Comparison of ENCODE assay signal across 8 cellular contexts in genomic region chr22:37659066-37659896, GRCh38. TPM values are rescaled to one million over a fixed set of nuclear protein-coding genes. Genes with fewer than 3 reads are reported as not detected.
DNase-seq lines count a peak whose midpoint lies in the region; ATAC-seq and TF ChIP-seq lines count a peak whose summit lies in the region.

No MANE protein-coding gene starts in this region.

- no peak for TF ChIP-seq POLR2A in gastrocnemius medialis (IDR thresholded peaks at IDR 0.05)

- peaks cover 6% of the 10 kb centered on the region for H3K36me3 Mint-ChIP-seq in activated CD4-positive, alpha-beta memory T cell treated with anti-CD3 and anti-CD28 coated beads for 36 hours

- ATAC-seq in heart right ventricle (no peak), left cardiac atrium (no peak), HG03045 (IDR thresholded peaks at IDR 0.05; ENCODE audit: unreplicated experiment) (peak; percentile 6), gastrocnemius medialis (peak in 1 of 2 donors; percentile 3)

- H3K27ac ChIP-seq in heart right ventricle = peak overlapping the region in 8 of 10 donors; percentile 56 to 88 (median 69)
- H3K27ac ChIP-seq in gastrocnemius medialis = peak overlapping the region; percentile 74 to 81 (median 76)

- H3K4me3 ChIP-seq in heart right ventricle (peak overlapping the region; percentile 53 to 71 (median 60)), gastrocnemius medialis (peak overlapping the region; percentile 57 to 65 (median 60))

- peak overlapping the region; percentile 87 for H3K4me3 Mint-ChIP-seq in activated CD4-positive, alpha-beta memory T cell treated with anti-CD3 and anti-CD28 coated beads for 36 hours

- H3K27ac Mint-ChIP-seq in activated CD4-positive, alpha-beta memory T cell treated with anti-CD3 and anti-CD28 coated beads for 36 hours = no peak overlapping the region

- CTCF ChIA-PET in activated CD4-positive, alpha-beta memory T cell treated with anti-CD3 and anti-CD28 coated beads for 36 hours (lab: Charles Lee) = interaction anchor here (1.2 to 14.0 kb wide), 6 partner anchors 17 to 51 kb away, joined by 3 to 184 read pairs (median 22); partner anchors contain the start of genes GGA1, LGALS1 and NOL12

- intact Hi-C loops in heart right ventricle (cut with DNase I) (loop anchor here in 3 of 10 donors (2.0 kb wide), 2 partner anchors 16 to 18 kb away; partner anchors contain the start of gene LGALS1 (in 2 of the 3)), left cardiac atrium (cut with DNase I) (no loop called here), gastrocnemius medialis (cut with DNase I; ENCODE audit: low total_unique reads) (loop anchor here (5.0 kb wide), 1 partner anchor 88 kb away; no protein-coding TSS in a partner anchor)
- intact Hi-C loops in activated CD4-positive, alpha-beta memory T cell treated with anti-CD3 and anti-CD28 coated beads for 36 hours (cut with micrococcal nuclease) = loop anchor here (2.0 kb wide), 1 partner anchor 16 kb away; no protein-coding TSS in a partner anchor

- H3K4me1 Mint-ChIP-seq in activated CD4-positive, alpha-beta memory T cell treated with anti-CD3 and anti-CD28 coated beads for 36 hours (ENCODE audit: low read depth) = peaks cover 31% of the 10 kb centered on the region

- H3K4me1 ChIP-seq in heart right ventricle (peaks cover 8 to 60% (median 44%) of the 10 kb centered on the region in 9 donors), gastrocnemius medialis (peaks cover 35 to 42% of the 10 kb centered on the region in 2 donors)

- H3K27me3 Mint-ChIP-seq in activated CD4-positive, alpha-beta memory T cell treated with anti-CD3 and anti-CD28 coated beads for 36 hours = no peaks in the 10 kb centered on the region

- TF ChIP-seq CTCF in heart right ventricle (IDR thresholded peaks at IDR 0.05) = no peak
- TF ChIP-seq CTCF in gastrocnemius medialis (IDR thresholded peaks at IDR 0.05 in 4 of 5, conservative IDR thresholded peaks at IDR 0.05 in 1 of 5) = no peak

- H3K27me3 ChIP-seq in heart right ventricle = no peaks in the 10 kb centered on the region
- no peaks in the 10 kb centered on the region for H3K27me3 ChIP-seq in gastrocnemius medialis

- peaks cover 0 to 7% (median 0%) of the 10 kb centered on the region in 9 donors for H3K36me3 ChIP-seq in heart right ventricle
- no peaks in the 10 kb centered on the region for H3K36me3 ChIP-seq in gastrocnemius medialis

- in situ Hi-C loops in gastrocnemius medialis (cut with MboI; ENCODE audit: low sequenced_read_pairs in 4 of 4) = no loop called here

- H3K9me3 ChIP-seq in heart right ventricle (no peaks in the 10 kb centered on the region), gastrocnemius medialis (no peaks in the 10 kb centered on the region)

- no peaks in the 10 kb centered on the region for H3K9me3 Mint-ChIP-seq in activated CD4-positive, alpha-beta memory T cell treated with anti-CD3 and anti-CD28 coated beads for 36 hours

- POLR2A ChIA-PET in activated CD4-positive, alpha-beta memory T cell treated with anti-CD3 and anti-CD28 coated beads for 36 hours (lab: Charles Lee) = interaction anchor here (0.6 to 4.5 kb wide), 9 partner anchors 12 to 97 kb away, joined by 3 to 30 read pairs (median 5); partner anchors contain the start of gene LGALS1

- DNase-seq in heart right ventricle (no peak), left cardiac atrium (no peak), germinal center (ENCODE audit: low spot score) (peak; percentile 71), gastrocnemius medialis (no peak), 8988T (no peak), ecto neural progenitor cell (ENCODE audit: low spot score) (no peak)
- peak; percentile 27 for DNase-seq in activated CD4-positive, alpha-beta memory T cell treated with anti-CD3 and anti-CD28 coated beads for 36 hours

- 4% methylated on average over 59 to 68 of the region's 68 CpGs for WGBS in heart right ventricle, 2 donors

RNA-seq across cellular contexts. Expression of gene PDXP, which starts 0.8 kb away (rescaled TPM):
- total RNA-seq in heart right ventricle (10 to 100 TPM; 16.6 to 29.9 (median 21.2) TPM), left cardiac atrium (10 to 100 TPM; 17.3 to 17.5 TPM), gastrocnemius medialis (10 to 100 TPM; 10.3 to 28.7 (median 16.6) TPM)
- 10 to 100 TPM in 1 of 2 donors, 1 to 10 TPM in 1; 5.3 to 26.9 TPM for polyA plus RNA-seq in heart right ventricle
- total RNA-seq in activated CD4-positive, alpha-beta memory T cell treated with anti-CD3 and anti-CD28 coated beads for 36 hours = 10 to 100 TPM; 21.9 to 22.9 TPM

RNA-seq across cellular contexts. Expression of gene LGALS1, which starts 16.2 kb away (rescaled TPM):
- 1,000 to 10,000 TPM in 2 of 10 donors, 100 to 1,000 TPM in 8; 651 to 1,550 (median 786) TPM for total RNA-seq in heart right ventricle
- polyA plus RNA-seq in heart right ventricle = 1,000 to 10,000 TPM; 1,777 to 4,200 TPM
- 100 to 1,000 TPM; 599 to 917 TPM for total RNA-seq in left cardiac atrium
- total RNA-seq in activated CD4-positive, alpha-beta memory T cell treated with anti-CD3 and anti-CD28 coated beads for 36 hours = 100 to 1,000 TPM; 816 to 833 TPM
- 1,000 to 10,000 TPM in 3 of 4 donors, 100 to 1,000 TPM in 1; 561 to 1,888 (median 1,101) TPM for total RNA-seq in gastrocnemius medialis

RNA-seq across cellular contexts. Expression of gene SH3BP1, which starts 19.8 kb away (rescaled TPM):
- total RNA-seq in heart right ventricle (1 to 10 TPM in 8 of 10 donors, under 1 TPM in 2; 0.50 to 9.3 (median 2.7) TPM), left cardiac atrium (1 to 10 TPM; 4.9 to 5.1 TPM), gastrocnemius medialis (1 to 10 TPM in 3 of 4 donors, not detected in 1; 1.1 to 1.8 (median 1.6) TPM)
- polyA plus RNA-seq in heart right ventricle = 1 to 10 TPM; 1.4 to 1.5 TPM
- 100 to 1,000 TPM in 1 of 2 experiments, 10 to 100 TPM in 1; 97.6 to 102 TPM for total RNA-seq in activated CD4-positive, alpha-beta memory T cell treated with anti-CD3 and anti-CD28 coated beads for 36 hours

RNA-seq across cellular contexts. Expression of gene NOL12, which starts 26.9 kb away (rescaled TPM):
- total RNA-seq in heart right ventricle (10 to 100 TPM; 10.8 to 16.8 (median 12.7) TPM), left cardiac atrium (10 to 100 TPM; 13.7 TPM), gastrocnemius medialis (10 to 100 TPM; 10.0 to 21.7 (median 16.6) TPM)
- polyA plus RNA-seq in heart right ventricle = 10 to 100 TPM; 19.6 to 35.3 TPM
- 10 to 100 TPM; 32.5 to 33.3 TPM for total RNA-seq in activated CD4-positive, alpha-beta memory T cell treated with anti-CD3 and anti-CD28 coated beads for 36 hours

RNA-seq across cellular contexts. Expression of gene TRIOBP, which starts 37.6 kb away (rescaled TPM):
- total RNA-seq in heart right ventricle = 100 to 1,000 TPM in 1 of 10 donors, 10 to 100 TPM in 9; 63.2 to 115 (median 82.4) TPM
- 10 to 100 TPM; 34.7 to 94.1 TPM for polyA plus RNA-seq in heart right ventricle
- 100 to 1,000 TPM in 1 of 2 donors, 10 to 100 TPM in 1; 83.5 to 118 TPM for total RNA-seq in left cardiac atrium
- 10 to 100 TPM; 25.0 to 26.8 TPM for total RNA-seq in activated CD4-positive, alpha-beta memory T cell treated with anti-CD3 and anti-CD28 coated beads for 36 hours
- total RNA-seq in gastrocnemius medialis = 10 to 100 TPM; 21.7 to 38.2 (median 30.3) TPM

Comparison
In these comparisons a context has a peak if more than half of its experiments do, and no peak if none do; other contexts are left out.
1. DNase-seq: peak in activated CD4-positive, alpha-beta memory T cell treated with anti-CD3 and anti-CD28 coated beads for 36 hours (single experiment) and germinal center (single experiment); none in heart right ventricle (0 of 2), left cardiac atrium (single experiment), gastrocnemius medialis (0 of 2), 8988T (single experiment) and ecto neural progenitor cell (single experiment).
2. RNA of gene SH3BP1, which starts 19.8 kb away (total RNA-seq): 97.6 to 102 TPM in activated CD4-positive, alpha-beta memory T cell treated with anti-CD3 and anti-CD28 coated beads for 36 hours; 4.9 to 5.1 TPM in left cardiac atrium, 0.50 to 9.3 TPM in heart right ventricle and 1.1 to 1.8 TPM in gastrocnemius medialis; every median in the first group is over 4 times any median in the second.
3. intact Hi-C loops: an anchor here in activated CD4-positive, alpha-beta memory T cell treated with anti-CD3 and anti-CD28 coated beads for 36 hours (2.0 kb wide) and gastrocnemius medialis (5.0 kb wide); none called in left cardiac atrium.